In the genomic region with DNA sequence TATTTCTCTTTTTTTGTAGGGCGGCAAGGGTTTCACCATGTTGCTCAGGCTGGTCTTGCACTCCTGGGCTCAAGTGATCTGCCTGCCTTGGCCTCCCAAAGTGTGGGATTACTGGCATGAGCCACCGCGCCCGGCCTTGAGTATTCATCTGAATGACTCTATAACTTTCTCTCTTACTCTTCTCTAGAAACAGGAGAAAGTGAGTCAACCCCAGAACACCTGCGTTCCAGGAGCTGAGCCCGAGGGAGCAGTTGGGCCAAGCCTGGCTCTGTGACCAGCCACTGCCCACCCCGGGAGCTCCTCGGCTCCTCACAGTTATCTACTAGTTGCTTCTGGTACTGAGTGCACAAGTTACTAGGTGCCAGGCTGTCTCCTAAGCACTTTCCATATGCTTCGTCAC, we compare ENCODE assay signal across 18 cellular contexts. TPM values are rescaled to one million over a fixed set of nuclear protein-coding genes. Genes with fewer than 3 reads are reported as not detected.
DNase-seq lines count a peak whose midpoint lies in the region; ATAC-seq, FAIRE-seq and TF ChIP-seq lines count a peak whose summit lies in the region.
"Had no signal": no experiment of that assay in that cellular context is flagged by ENCODE, and none has a peak within 500 bp of the region (broad histone marks: within the 10 kb centered on the region; RNA-seq: fewer than 3 reads in every experiment).

No MANE protein-coding gene starts in this region.

- no peak for TF ChIP-seq EP300 in transverse colon (IDR thresholded peaks at IDR 0.05; ENCODE audit: low read depth)

- no peak overlapping the region for H2BK120ac ChIP-seq in trophoblast cell (ENCODE audit: insufficient read depth, low read length, poor library complexity)

- peaks cover 4 to 6% of the 10 kb centered on the region in 2 experiments for H3K36me3 ChIP-seq in trophoblast cell (ENCODE audit: control insufficient read depth in 1 of 2, insufficient read depth in 2 of 2, low read length in 2 of 2)
- H3K36me3 ChIP-seq in pancreas = no peaks in the 10 kb centered on the region
- H3K36me3 ChIP-seq in transverse colon = no peaks in the 10 kb centered on the region
- H3K36me3 ChIP-seq: MG63 had no signal

- peaks cover 4% of the 10 kb centered on the region for H3K79me2 ChIP-seq in trophoblast cell (ENCODE audit: control insufficient read depth, insufficient read depth, low read length, poor library complexity)

- no CpG with 5 or more reads among the region's 9 CpGs for WGBS in trophoblast cell (ENCODE audit: extremely low coverage, insufficient coverage, insufficient read length)
- 94 to 97% methylated on average over 9 of the region's 9 CpGs for WGBS in pancreas, 2 donors
- 91 to 100% methylated on average over 1 to 9 of the region's 9 CpGs for WGBS in transverse colon (ENCODE audit: low coverage in 1 of 2), 2 donors

- no peak for TF ChIP-seq CTCF in pancreas (IDR thresholded peaks at IDR 0.05)
- no peak for TF ChIP-seq CTCF in transverse colon (IDR thresholded peaks at IDR 0.05)

- no peak overlapping the region for H2BK12ac ChIP-seq in trophoblast cell (ENCODE audit: low read length)

- no peak for TF ChIP-seq POLR2A in transverse colon (IDR thresholded peaks at IDR 0.05)

- peak overlapping the region; percentile 26 for H2AK5ac ChIP-seq in trophoblast cell (ENCODE audit: low read length)

- H3K9ac ChIP-seq in trophoblast cell (ENCODE audit: low read length) = no peak overlapping the region

- H3K4me3 ChIP-seq in trophoblast cell (ENCODE audit: low read depth, low read length) (no peak overlapping the region), pancreas (no peak overlapping the region), transverse colon (no peak overlapping the region)
- H3K4me3 ChIP-seq: MG63 had no signal

- no peak overlapping the region for H3K18ac ChIP-seq in trophoblast cell (ENCODE audit: low read length)

- ATAC-seq in pancreas = no peak

- H3K23ac ChIP-seq in trophoblast cell (ENCODE audit: low read length) = no peak overlapping the region

- H3K27ac ChIP-seq in caudate nucleus (ENCODE audit: low read depth, low read length) = peak overlapping the region; percentile 63
- no peak overlapping the region for H3K27ac ChIP-seq in trophoblast cell (ENCODE audit: low read depth, low read length)
- H3K27ac ChIP-seq in pancreas = no peak overlapping the region
- no peak overlapping the region for H3K27ac ChIP-seq in transverse colon

- no peak overlapping the region for H2BK5ac ChIP-seq in trophoblast cell (ENCODE audit: low read depth, low read length, poor library complexity)

- H3K27me3 ChIP-seq in trophoblast cell (ENCODE audit: insufficient read depth, low read length) (no peaks in the 10 kb centered on the region), pancreas (no peaks in the 10 kb centered on the region), transverse colon (no peaks in the 10 kb centered on the region)
- H3K27me3 ChIP-seq: MG63 had no signal

- H3K4me2 ChIP-seq in trophoblast cell (ENCODE audit: low read length) = no peak overlapping the region

- H3K4ac ChIP-seq in trophoblast cell (ENCODE audit: low read depth, low read length) = no peak overlapping the region

- no peak for FAIRE-seq in pancreas (lab: Jason Lieb, UNC)
- FAIRE-seq: GM19239, H54 had no signal

- H3K9me3 ChIP-seq in trophoblast cell (ENCODE audit: insufficient read depth, low read depth, low read length) = peaks cover 2% of the 10 kb centered on the region
- H3K9me3 ChIP-seq in pancreas = no peaks in the 10 kb centered on the region
- no peaks in the 10 kb centered on the region for H3K9me3 ChIP-seq in transverse colon
- H3K9me3 ChIP-seq: MG63 had no signal

- no peak overlapping the region for H4K91ac ChIP-seq in trophoblast cell (ENCODE audit: low read depth, low read length)

- no peak overlapping the region for H4K8ac ChIP-seq in trophoblast cell (ENCODE audit: low read depth, low read length)

- H3K4me1 ChIP-seq in trophoblast cell (ENCODE audit: control insufficient read depth in 1 of 2, insufficient read depth in 2 of 2, low read length in 2 of 2) (peaks cover 39% of the 10 kb centered on the region in 2 experiments), pancreas (no peaks in the 10 kb centered on the region), transverse colon (peaks cover 14 to 36% (median 18%) of the 10 kb centered on the region in 4 donors)

- DNase-seq in stimulated activated CD4-positive, alpha-beta T cell treated with anti-CD3 and anti-CD28 coated beads, Interleukin-1b, Interleukin-23, amount 100 ng/mL, for 48 hours = peak; percentile 40
- no peak for DNase-seq in stimulated activated CD4-positive, alpha-beta T cell treated with anti-CD3 and anti-CD28 coated beads, Interleukin-4, amount 100 ng/mL, for 1 hour
- DNase-seq in caudate nucleus (lab: John Stamatoyannopoulos, UW) (no peak), trophoblast cell (no peak), pancreas (no peak), SKM-1 (lab: John Stamatoyannopoulos, UW; ENCODE audit: unreplicated experiment) (no peak), transverse colon (no peak)
- DNase-seq: ACHN, COR-L47, EL, Karpas-422, MG63, NCI-H1092 treated with DMSO at 0.1 percent for 48 hours, NCI-H2081 treated with DMSO at 0.1 percent for 48 hours, NCI-H2227 treated with DMSO at 0.1 percent for 48 hours, NCI-H524 treated with DMSO at 0.1 percent for 48 hours had no signal

- no peak overlapping the region for H2AFZ ChIP-seq in trophoblast cell (ENCODE audit: insufficient read depth, low read length, poor library complexity)

- in situ Hi-C loops in transverse colon (cut with MboI; ENCODE audit: low pct_ligation_motif_present in 1 of 4, low pct_unique_long_range_greater_than_20kb in 1 of 4, low sequenced_read_pairs in 3 of 4) = no loop called here

- H3K14ac ChIP-seq in trophoblast cell (ENCODE audit: low read length) = no peak overlapping the region

- peaks cover 32% of the 10 kb centered on the region for H3K79me1 ChIP-seq in trophoblast cell (ENCODE audit: low read length)

- H4K12ac ChIP-seq in trophoblast cell (ENCODE audit: low read depth, low read length) = no peak overlapping the region

- intact Hi-C loops in pancreas (cut with DNase I) = no loop called here
- intact Hi-C loops in transverse colon (cut with DNase I; ENCODE audit: low total_unique reads) = no loop called here

RNA-seq across cellular contexts. Expression of a gene that starts 32.0 kb away (rescaled TPM):
- polyA plus RNA-seq in trophoblast cell (2013) = 164 and 171 TPM in 2 replicates
- 10 to 100 TPM in 2 of 6 donors, 1 to 10 TPM in 4; 5.0 to 17.3 (median 8.5) TPM for total RNA-seq in pancreas
- 10 to 100 TPM; 34.3 to 39.1 TPM for polyA plus RNA-seq in pancreas
- 100 to 1,000 TPM in 1 of 4 donors, 10 to 100 TPM in 3; 13.9 to 149 (median 33.8) TPM for total RNA-seq in transverse colon
